ENCODE assay signal across 1 cellular context in genomic region chr5:68480385-68480940, GRCh38.
TF ChIP-seq lines count a peak whose summit lies in the region.

No MANE protein-coding gene starts in this region.

TF ChIP-seq in K562, 482 proteins besides CTCF, POLR2A, EP300 and RAD21 (continued from another document):
- no peak for TF ChIP-seq ZBTB43 (CRISPR knock-in tag; IDR thresholded peaks at IDR 0.05)
- no peak for TF ChIP-seq ZNF445 (CRISPR knock-in tag; IDR thresholded peaks at IDR 0.05; ENCODE audit: low read depth)
- no peak for TF ChIP-seq ZNF24 (IDR thresholded peaks at IDR 0.05)
- peak; percentile 13; the same call in 1 of the 2 replicates for TF ChIP-seq SOX6 (IDR thresholded peaks at IDR 0.05)
- TF ChIP-seq PKNOX1 (IDR thresholded peaks at IDR 0.05), result peak; percentile 40; the same call in 1 of the 2 replicates
- peak; percentile 88 for TF ChIP-seq TAL1 (IDR thresholded peaks at IDR 0.05)
- no peak for TF ChIP-seq POLR2H (tag; IDR thresholded peaks at IDR 0.05; ENCODE audit: low read depth)
- peak; percentile 72 for TF ChIP-seq MEIS2 (IDR thresholded peaks at IDR 0.05; ENCODE audit: partially characterized antibody)
- no peak for TF ChIP-seq HDAC1 (IDR thresholded peaks at IDR 0.05)
- TF ChIP-seq ARID3B (CRISPR knock-in tag; IDR thresholded peaks at IDR 0.05; ENCODE audit: borderline replicate concordance), result no peak
- no peak for TF ChIP-seq ZNF512 (tag; IDR thresholded peaks at IDR 0.05)
- TF ChIP-seq ZNF707 (CRISPR knock-in tag; conservative IDR thresholded peaks at IDR 0.05), result no peak
- TF ChIP-seq CBFA2T2 (conservative IDR thresholded peaks at IDR 0.05), result peak; percentile 80
- no peak for TF ChIP-seq COPS2 (conservative IDR thresholded peaks at IDR 0.05)
- no peak for TF ChIP-seq ERF (CRISPR knock-in tag; IDR thresholded peaks at IDR 0.05)
- TF ChIP-seq SIX5 (IDR thresholded peaks at IDR 0.05; ENCODE audit: borderline replicate concordance in 1 of 2, insufficient read depth in 1 of 2, low read depth in 1 of 2, low read length in 2 of 2), result no peak
- no peak for TF ChIP-seq ARHGAP35 (IDR thresholded peaks at IDR 0.05; ENCODE audit: partially characterized antibody)
- TF ChIP-seq SUPT5H (IDR thresholded peaks at IDR 0.05), result no peak
- no peak for TF ChIP-seq E2F6 (IDR thresholded peaks at IDR 0.05; ENCODE audit: borderline replicate concordance in 1 of 2, extremely low read depth in 1 of 2, insufficient read depth in 1 of 2, insufficient read length in 1 of 2, low read depth in 1 of 2, low read length in 1 of 2, poor library complexity in 1 of 2, severe bottlenecking in 1 of 2)
- no peak for TF ChIP-seq ZNF239 (CRISPR knock-in tag; IDR thresholded peaks at IDR 0.05)
- no peak for TF ChIP-seq EP400 (IDR thresholded peaks at IDR 0.05)
- peak; percentile 40 to 48; a peak in 2 of 4 replicates for TF ChIP-seq TRIM24 (IDR thresholded peaks at IDR 0.05)
- TF ChIP-seq NCOR1 (IDR thresholded peaks at IDR 0.05), result peak; percentile 76
- TF ChIP-seq ARID1B (IDR thresholded peaks at IDR 0.05), result peak; percentile 85
- no peak for TF ChIP-seq GTF2E2 (tag; IDR thresholded peaks at IDR 0.05)
- no peak for TF ChIP-seq SNIP1 (IDR thresholded peaks at IDR 0.05; ENCODE audit: low read depth)
- no peak for TF ChIP-seq HMGXB4 (CRISPR knock-in tag; IDR thresholded peaks at IDR 0.05)
- no peak for TF ChIP-seq BRF2 (IDR thresholded peaks at IDR 0.05; ENCODE audit: borderline replicate concordance, insufficient read depth, insufficient read length)
- TF ChIP-seq PML (IDR thresholded peaks at IDR 0.05; ENCODE audit: low read length), result peak; percentile 65; the same call in 1 of the 2 replicates
- no peak for TF ChIP-seq PRDM10 (IDR thresholded peaks at IDR 0.05; ENCODE audit: partially characterized antibody)
- TF ChIP-seq ZNF12 (CRISPR knock-in tag; IDR thresholded peaks at IDR 0.05), result no peak
- TF ChIP-seq MTA2 (IDR thresholded peaks at IDR 0.05; ENCODE audit: low read depth), result peak; percentile 67
- peak; percentile 75 for TF ChIP-seq DPF2 (IDR thresholded peaks at IDR 0.05)
- no peak for TF ChIP-seq TAF15 (IDR thresholded peaks at IDR 0.05; ENCODE audit: low read depth, low read length)
